1 cellular context compared by ENCODE assay signal in the genomic region with DNA sequence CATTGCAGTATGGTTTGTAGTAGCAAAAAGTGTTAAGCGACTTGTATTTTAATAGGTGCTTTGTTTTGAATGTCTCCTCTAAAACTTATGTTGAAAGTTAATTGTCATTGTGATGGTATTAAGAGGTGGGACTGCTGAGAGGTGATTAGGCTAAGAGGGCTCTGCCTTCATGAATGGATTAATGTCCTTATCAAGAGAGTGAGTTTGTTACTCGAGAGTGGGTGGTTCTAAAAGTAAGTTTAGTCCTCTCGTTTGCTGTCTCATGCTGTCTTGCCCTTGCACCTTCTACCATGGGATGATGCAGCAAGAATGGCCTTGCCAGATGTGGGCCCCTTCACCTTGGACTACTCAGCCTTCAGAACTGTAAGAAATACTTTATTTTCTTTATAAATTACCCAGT.
TF ChIP-seq lines count a peak whose summit lies in the region.

No MANE protein-coding gene starts in this region.

TF ChIP-seq in K562, 482 proteins besides CTCF, POLR2A, EP300 and RAD21 (continued from another document and continues in another):
- TF ChIP-seq, protein P1, sequence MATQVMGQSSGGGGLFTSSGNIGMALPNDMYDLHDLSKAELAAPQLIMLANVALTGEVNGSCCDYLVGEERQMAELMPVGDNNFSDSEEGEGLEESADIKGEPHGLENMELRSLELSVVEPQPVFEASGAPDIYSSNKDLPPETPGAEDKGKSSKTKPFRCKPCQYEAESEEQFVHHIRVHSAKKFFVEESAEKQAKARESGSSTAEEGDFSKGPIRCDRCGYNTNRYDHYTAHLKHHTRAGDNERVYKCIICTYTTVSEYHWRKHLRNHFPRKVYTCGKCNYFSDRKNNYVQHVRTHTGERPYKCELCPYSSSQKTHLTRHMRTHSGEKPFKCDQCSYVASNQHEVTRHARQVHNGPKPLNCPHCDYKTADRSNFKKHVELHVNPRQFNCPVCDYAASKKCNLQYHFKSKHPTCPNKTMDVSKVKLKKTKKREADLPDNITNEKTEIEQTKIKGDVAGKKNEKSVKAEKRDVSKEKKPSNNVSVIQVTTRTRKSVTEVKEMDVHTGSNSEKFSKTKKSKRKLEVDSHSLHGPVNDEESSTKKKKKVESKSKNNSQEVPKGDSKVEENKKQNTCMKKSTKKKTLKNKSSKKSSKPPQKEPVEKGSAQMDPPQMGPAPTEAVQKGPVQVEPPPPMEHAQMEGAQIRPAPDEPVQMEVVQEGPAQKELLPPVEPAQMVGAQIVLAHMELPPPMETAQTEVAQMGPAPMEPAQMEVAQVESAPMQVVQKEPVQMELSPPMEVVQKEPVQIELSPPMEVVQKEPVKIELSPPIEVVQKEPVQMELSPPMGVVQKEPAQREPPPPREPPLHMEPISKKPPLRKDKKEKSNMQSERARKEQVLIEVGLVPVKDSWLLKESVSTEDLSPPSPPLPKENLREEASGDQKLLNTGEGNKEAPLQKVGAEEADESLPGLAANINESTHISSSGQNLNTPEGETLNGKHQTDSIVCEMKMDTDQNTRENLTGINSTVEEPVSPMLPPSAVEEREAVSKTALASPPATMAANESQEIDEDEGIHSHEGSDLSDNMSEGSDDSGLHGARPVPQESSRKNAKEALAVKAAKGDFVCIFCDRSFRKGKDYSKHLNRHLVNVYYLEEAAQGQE (CRISPR knock-in tag; IDR thresholded peaks at IDR 0.05; ENCODE audit: low read depth): no peak
- TF ChIP-seq CCAR2 (IDR thresholded peaks at IDR 0.05; ENCODE audit: low read depth, low read length) (no peak), CTBP1 (IDR thresholded peaks at IDR 0.05; ENCODE audit: borderline replicate concordance) (no peak), ZNF79 (CRISPR knock-in tag; IDR thresholded peaks at IDR 0.05; ENCODE audit: low read depth) (no peak), BRD4 (IDR thresholded peaks at IDR 0.05) (no peak), KLF13 (tag; IDR thresholded peaks at IDR 0.05; ENCODE audit: borderline replicate concordance, low read depth) (no peak), HCFC1 (IDR thresholded peaks at IDR 0.05; ENCODE audit: low read depth, low read length) (no peak), DACH1 (IDR thresholded peaks at IDR 0.05; ENCODE audit: partially characterized antibody) (peak; percentile 50), SMAD1 (IDR thresholded peaks at IDR 0.05; ENCODE audit: low read depth, low read length, partially characterized antibody) (no peak), BACH1 (tag; IDR thresholded peaks at IDR 0.05) (peak; percentile 46; the same call in 1 of the 2 replicates), MIER1 (IDR thresholded peaks at IDR 0.05; ENCODE audit: low read depth) (no peak), CBX3 (IDR thresholded peaks at IDR 0.05; ENCODE audit: borderline replicate concordance in 1 of 2, low read length in 2 of 2) (no peak), TRIM28 (IDR thresholded peaks at IDR 0.05) (no peak), NFIC (IDR thresholded peaks at IDR 0.05) (no peak), NONO (IDR thresholded peaks at IDR 0.05; ENCODE audit: low read depth in 2 of 2, low read length in 1 of 2) (no peak), CHD4 (IDR thresholded peaks at IDR 0.05; ENCODE audit: insufficient read depth, insufficient replicate concordance, low read depth, low read length, poor library complexity, severe bottlenecking) (no peak), HIVEP1 (CRISPR knock-in tag; IDR thresholded peaks at IDR 0.05) (no peak), ZKSCAN8 (CRISPR knock-in tag; IDR thresholded peaks at IDR 0.05) (no peak), ZNF644 (tag; IDR thresholded peaks at IDR 0.05; ENCODE audit: low read depth) (no peak), FOXK1 (CRISPR knock-in tag; IDR thresholded peaks at IDR 0.05; ENCODE audit: borderline replicate concordance) (no peak), ILK (tag; IDR thresholded peaks at IDR 0.05; ENCODE audit: borderline replicate concordance, low read depth) (no peak), PHF8 (IDR thresholded peaks at IDR 0.05; ENCODE audit: borderline replicate concordance, low read length) (no peak), ZNF217 (CRISPR knock-in tag; IDR thresholded peaks at IDR 0.05) (no peak), CC2D1A (IDR thresholded peaks at IDR 0.05) (no peak), ZNF436 (CRISPR knock-in tag; IDR thresholded peaks at IDR 0.05) (no peak), ZFP1 (CRISPR knock-in tag; IDR thresholded peaks at IDR 0.05) (no peak), FOXP1 (CRISPR knock-in tag; IDR thresholded peaks at IDR 0.05) (no peak)
- TF ChIP-seq, protein P2, sequence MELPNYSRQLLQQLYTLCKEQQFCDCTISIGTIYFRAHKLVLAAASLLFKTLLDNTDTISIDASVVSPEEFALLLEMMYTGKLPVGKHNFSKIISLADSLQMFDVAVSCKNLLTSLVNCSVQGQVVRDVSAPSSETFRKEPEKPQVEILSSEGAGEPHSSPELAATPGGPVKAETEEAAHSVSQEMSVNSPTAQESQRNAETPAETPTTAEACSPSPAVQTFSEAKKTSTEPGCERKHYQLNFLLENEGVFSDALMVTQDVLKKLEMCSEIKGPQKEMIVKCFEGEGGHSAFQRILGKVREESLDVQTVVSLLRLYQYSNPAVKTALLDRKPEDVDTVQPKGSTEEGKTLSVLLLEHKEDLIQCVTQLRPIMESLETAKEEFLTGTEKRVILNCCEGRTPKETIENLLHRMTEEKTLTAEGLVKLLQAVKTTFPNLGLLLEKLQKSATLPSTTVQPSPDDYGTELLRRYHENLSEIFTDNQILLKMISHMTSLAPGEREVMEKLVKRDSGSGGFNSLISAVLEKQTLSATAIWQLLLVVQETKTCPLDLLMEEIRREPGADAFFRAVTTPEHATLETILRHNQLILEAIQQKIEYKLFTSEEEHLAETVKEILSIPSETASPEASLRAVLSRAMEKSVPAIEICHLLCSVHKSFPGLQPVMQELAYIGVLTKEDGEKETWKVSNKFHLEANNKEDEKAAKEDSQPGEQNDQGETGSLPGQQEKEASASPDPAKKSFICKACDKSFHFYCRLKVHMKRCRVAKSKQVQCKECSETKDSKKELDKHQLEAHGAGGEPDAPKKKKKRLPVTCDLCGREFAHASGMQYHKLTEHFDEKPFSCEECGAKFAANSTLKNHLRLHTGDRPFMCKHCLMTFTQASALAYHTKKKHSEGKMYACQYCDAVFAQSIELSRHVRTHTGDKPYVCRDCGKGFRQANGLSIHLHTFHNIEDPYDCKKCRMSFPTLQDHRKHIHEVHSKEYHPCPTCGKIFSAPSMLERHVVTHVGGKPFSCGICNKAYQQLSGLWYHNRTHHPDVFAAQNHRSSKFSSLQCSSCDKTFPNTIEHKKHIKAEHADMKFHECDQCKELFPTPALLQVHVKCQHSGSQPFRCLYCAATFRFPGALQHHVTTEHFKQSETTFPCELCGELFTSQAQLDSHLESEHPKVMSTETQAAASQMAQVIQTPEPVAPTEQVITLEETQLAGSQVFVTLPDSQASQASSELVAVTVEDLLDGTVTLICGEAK (IDR thresholded peaks at IDR 0.05): no peak
- TF ChIP-seq, protein P2 (CRISPR knock-in tag; IDR thresholded peaks at IDR 0.05): no peak
- TF ChIP-seq, protein P3, sequence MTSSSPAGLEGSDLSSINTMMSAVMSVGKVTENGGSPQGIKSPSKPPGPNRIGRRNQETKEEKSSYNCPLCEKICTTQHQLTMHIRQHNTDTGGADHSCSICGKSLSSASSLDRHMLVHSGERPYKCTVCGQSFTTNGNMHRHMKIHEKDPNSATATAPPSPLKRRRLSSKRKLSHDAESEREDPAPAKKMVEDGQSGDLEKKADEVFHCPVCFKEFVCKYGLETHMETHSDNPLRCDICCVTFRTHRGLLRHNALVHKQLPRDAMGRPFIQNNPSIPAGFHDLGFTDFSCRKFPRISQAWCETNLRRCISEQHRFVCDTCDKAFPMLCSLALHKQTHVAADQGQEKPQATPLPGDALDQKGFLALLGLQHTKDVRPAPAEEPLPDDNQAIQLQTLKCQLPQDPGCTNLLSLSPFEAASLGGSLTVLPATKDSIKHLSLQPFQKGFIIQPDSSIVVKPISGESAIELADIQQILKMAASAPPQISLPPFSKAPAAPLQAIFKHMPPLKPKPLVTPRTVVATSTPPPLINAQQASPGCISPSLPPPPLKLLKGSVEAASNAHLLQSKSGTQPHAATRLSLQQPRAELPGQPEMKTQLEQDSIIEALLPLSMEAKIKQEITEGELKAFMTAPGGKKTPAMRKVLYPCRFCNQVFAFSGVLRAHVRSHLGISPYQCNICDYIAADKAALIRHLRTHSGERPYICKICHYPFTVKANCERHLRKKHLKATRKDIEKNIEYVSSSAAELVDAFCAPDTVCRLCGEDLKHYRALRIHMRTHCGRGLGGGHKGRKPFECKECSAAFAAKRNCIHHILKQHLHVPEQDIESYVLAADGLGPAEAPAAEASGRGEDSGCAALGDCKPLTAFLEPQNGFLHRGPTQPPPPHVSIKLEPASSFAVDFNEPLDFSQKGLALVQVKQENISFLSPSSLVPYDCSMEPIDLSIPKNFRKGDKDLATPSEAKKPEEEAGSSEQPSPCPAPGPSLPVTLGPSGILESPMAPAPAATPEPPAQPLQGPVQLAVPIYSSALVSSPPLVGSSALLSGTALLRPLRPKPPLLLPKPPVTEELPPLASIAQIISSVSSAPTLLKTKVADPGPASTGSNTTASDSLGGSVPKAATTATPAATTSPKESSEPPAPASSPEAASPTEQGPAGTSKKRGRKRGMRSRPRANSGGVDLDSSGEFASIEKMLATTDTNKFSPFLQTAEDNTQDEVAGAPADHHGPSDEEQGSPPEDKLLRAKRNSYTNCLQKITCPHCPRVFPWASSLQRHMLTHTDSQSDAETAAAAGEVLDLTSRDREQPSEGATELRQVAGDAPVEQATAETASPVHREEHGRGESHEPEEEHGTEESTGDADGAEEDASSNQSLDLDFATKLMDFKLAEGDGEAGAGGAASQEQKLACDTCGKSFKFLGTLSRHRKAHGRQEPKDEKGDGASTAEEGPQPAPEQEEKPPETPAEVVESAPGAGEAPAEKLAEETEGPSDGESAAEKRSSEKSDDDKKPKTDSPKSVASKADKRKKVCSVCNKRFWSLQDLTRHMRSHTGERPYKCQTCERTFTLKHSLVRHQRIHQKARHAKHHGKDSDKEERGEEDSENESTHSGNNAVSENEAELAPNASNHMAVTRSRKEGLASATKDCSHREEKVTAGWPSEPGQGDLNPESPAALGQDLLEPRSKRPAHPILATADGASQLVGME (CRISPR knock-in tag; IDR thresholded peaks at IDR 0.05): no peak
- TF ChIP-seq, protein P4, sequence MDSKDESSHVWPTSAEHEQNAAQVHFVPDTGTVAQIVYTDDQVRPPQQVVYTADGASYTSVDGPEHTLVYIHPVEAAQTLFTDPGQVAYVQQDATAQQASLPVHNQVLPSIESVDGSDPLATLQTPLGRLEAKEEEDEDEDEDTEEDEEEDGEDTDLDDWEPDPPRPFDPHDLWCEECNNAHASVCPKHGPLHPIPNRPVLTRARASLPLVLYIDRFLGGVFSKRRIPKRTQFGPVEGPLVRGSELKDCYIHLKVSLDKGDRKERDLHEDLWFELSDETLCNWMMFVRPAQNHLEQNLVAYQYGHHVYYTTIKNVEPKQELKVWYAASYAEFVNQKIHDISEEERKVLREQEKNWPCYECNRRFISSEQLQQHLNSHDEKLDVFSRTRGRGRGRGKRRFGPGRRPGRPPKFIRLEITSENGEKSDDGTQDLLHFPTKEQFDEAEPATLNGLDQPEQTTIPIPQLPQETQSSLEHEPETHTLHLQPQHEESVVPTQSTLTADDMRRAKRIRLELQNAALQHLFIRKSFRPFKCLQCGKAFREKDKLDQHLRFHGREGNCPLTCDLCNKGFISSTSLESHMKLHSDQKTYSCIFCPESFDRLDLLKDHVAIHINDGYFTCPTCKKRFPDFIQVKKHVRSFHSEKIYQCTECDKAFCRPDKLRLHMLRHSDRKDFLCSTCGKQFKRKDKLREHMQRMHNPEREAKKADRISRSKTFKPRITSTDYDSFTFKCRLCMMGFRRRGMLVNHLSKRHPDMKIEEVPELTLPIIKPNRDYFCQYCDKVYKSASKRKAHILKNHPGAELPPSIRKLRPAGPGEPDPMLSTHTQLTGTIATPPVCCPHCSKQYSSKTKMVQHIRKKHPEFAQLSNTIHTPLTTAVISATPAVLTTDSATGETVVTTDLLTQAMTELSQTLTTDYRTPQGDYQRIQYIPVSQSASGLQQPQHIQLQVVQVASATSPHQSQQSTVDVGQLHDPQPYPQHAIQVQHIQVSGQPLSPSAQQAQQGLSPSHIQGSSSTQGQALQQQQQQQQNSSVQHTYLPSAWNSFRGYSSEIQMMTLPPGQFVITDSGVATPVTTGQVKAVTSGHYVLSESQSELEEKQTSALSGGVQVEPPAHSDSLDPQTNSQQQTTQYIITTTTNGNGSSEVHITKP (IDR thresholded peaks at IDR 0.05; ENCODE audit: partially characterized antibody): no peak
- TF ChIP-seq, protein P5, sequence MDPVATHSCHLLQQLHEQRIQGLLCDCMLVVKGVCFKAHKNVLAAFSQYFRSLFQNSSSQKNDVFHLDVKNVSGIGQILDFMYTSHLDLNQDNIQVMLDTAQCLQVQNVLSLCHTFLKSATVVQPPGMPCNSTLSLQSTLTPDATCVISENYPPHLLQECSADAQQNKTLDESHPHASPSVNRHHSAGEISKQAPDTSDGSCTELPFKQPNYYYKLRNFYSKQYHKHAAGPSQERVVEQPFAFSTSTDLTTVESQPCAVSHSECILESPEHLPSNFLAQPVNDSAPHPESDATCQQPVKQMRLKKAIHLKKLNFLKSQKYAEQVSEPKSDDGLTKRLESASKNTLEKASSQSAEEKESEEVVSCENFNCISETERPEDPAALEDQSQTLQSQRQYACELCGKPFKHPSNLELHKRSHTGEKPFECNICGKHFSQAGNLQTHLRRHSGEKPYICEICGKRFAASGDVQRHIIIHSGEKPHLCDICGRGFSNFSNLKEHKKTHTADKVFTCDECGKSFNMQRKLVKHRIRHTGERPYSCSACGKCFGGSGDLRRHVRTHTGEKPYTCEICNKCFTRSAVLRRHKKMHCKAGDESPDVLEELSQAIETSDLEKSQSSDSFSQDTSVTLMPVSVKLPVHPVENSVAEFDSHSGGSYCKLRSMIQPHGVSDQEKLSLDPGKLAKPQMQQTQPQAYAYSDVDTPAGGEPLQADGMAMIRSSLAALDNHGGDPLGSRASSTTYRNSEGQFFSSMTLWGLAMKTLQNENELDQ (CRISPR knock-in tag; IDR thresholded peaks at IDR 0.05; ENCODE audit: borderline replicate concordance): no peak
